8 cellular contexts compared by ENCODE assay signal in the genomic region with DNA sequence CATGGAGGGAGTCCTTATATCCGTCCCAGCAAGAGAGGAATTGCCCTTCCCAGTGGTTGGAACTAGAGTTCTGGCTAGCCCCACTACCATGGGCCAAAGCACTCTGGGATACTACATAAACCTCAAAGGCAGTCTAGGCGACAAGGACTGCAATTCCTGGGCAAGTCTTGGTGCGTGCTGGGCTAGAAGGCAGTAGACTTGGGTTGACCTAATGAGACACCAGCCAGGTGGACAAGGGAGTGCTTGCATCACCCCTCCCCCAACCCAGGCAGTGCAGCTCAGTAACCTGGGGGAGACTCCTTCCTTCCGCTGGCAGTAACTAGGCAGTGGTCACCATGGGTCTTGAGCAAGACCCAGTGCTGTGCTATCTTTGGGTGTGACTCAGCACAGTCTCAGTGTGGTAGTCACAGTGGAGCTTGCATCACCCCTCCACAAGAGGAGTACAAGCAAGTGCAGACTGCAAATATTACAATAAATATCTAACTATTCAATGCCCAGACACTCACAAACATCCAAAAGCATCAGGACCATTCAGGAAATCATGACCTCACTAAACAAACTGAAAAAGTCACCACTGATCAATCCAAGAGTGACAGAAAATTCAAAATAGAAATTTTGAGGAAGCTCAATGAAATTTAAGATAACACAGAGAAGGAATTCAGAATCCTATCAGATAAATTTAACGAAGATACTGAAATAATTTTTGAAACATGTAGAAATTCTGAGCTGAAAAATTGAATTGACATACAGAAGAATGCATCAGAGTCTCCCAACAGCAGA.
A peak's percentile ranks its signal among the peaks of the same experiment; 100 is the strongest.
DNase-seq lines count a peak whose midpoint lies in the region; ATAC-seq and TF ChIP-seq lines count a peak whose summit lies in the region.

No MANE protein-coding gene starts in this region.

- 85% methylated on average over 4 of the region's 5 CpGs for WGBS in esophagus muscularis mucosa

- TF ChIP-seq CTCF in GM23338 (conservative IDR thresholded peaks at IDR 0.05; ENCODE audit: low read depth in 2 of 2) (no peak), osteoblast (IDR thresholded peaks at IDR 0.05; ENCODE audit: extremely low read depth, low read depth, low read length) (no peak), esophagus muscularis mucosa (IDR thresholded peaks at IDR 0.05) (no peak), GM13976 (IDR thresholded peaks at IDR 0.05; ENCODE audit: borderline replicate concordance, control extremely low read depth, extremely low read depth, insufficient read depth, missing control alignments) (no peak)

- in situ Hi-C loops in GM13976 (cut with MboI; ENCODE audit: low sequenced_read_pairs, unreplicated experiment), result no loop called here

- no peaks in the 10 kb centered on the region for H3K79me2 ChIP-seq in GM23338 (replicated peaks; ENCODE audit: insufficient read depth)
- H3K79me2 ChIP-seq in osteoblast (ENCODE audit: insufficient read depth, low read length), result no peaks in the 10 kb centered on the region

- peak overlapping the region; percentile 51; the same call in 1 of the 2 replicates for H3K27ac Mint-ChIP-seq in GM23338
- H3K27ac Mint-ChIP-seq in central memory CD8-positive, alpha-beta T cell (ENCODE audit: low read depth), result no peak overlapping the region
- no peak overlapping the region for H3K27ac Mint-ChIP-seq in activated CD4-positive, alpha-beta T cell treated with anti-CD3 and anti-CD28 coated beads for 36 hours

- no peaks in the 10 kb centered on the region for H3K9me2 ChIP-seq in GM23338 (ENCODE audit: insufficient read depth)

- H3K4me1 ChIP-seq in GM23338 (ENCODE audit: insufficient read depth), result no peaks in the 10 kb centered on the region
- peaks cover 53% of the 10 kb centered on the region for H3K4me1 ChIP-seq in osteoblast (ENCODE audit: insufficient read depth, low read length)
- no peaks in the 10 kb centered on the region for H3K4me1 ChIP-seq in esophagus muscularis mucosa

- no peaks in the 10 kb centered on the region for H3K27me3 Mint-ChIP-seq in GM23338 (ENCODE audit: insufficient read depth, low read depth, poor library complexity)
- H3K27me3 Mint-ChIP-seq in central memory CD8-positive, alpha-beta T cell, result no peaks in the 10 kb centered on the region
- H3K27me3 Mint-ChIP-seq in activated CD4-positive, alpha-beta T cell treated with anti-CD3 and anti-CD28 coated beads for 36 hours, result peaks cover 7% of the 10 kb centered on the region

- H3K36me3 ChIP-seq in GM23338 (ENCODE audit: insufficient read depth) (no peaks in the 10 kb centered on the region), osteoblast (ENCODE audit: insufficient read depth, low read length) (no peaks in the 10 kb centered on the region), esophagus muscularis mucosa (no peaks in the 10 kb centered on the region)

- no peak overlapping the region for H3K27ac ChIP-seq in GM23338 (ENCODE audit: low read depth)
- peak overlapping the region; percentile 78 for H3K27ac ChIP-seq in osteoblast (ENCODE audit: low read depth, low read length)
- no peak overlapping the region for H3K27ac ChIP-seq in esophagus muscularis mucosa (replicated peaks in 1 of 4)

- H3K4me2 ChIP-seq in GM23338 (no peak overlapping the region), osteoblast (ENCODE audit: insufficient read depth, low read length) (no peak overlapping the region)

- H3K27me3 ChIP-seq in GM23338 (ENCODE audit: insufficient read depth) (no peaks in the 10 kb centered on the region), osteoblast (ENCODE audit: insufficient read depth, low read length) (no peaks in the 10 kb centered on the region), esophagus muscularis mucosa (no peaks in the 10 kb centered on the region)

- H3K4me3 ChIP-seq in GM23338, result no peak overlapping the region
- no peak overlapping the region for H3K4me3 ChIP-seq in osteoblast (ENCODE audit: insufficient read depth, low read length)
- H3K4me3 ChIP-seq in esophagus muscularis mucosa, result no peak overlapping the region

- TF ChIP-seq POLR2A in esophagus muscularis mucosa (IDR thresholded peaks at IDR 0.05; ENCODE audit: low read depth), result no peak

- H3K4me1 Mint-ChIP-seq in GM23338, result peaks cover 6% of the 10 kb centered on the region; the same call in 2 of the 3 replicates
- no peaks in the 10 kb centered on the region for H3K4me1 Mint-ChIP-seq in central memory CD8-positive, alpha-beta T cell
- no peaks in the 10 kb centered on the region for H3K4me1 Mint-ChIP-seq in activated CD4-positive, alpha-beta T cell treated with anti-CD3 and anti-CD28 coated beads for 36 hours

- DNase-seq in GM04504 (ENCODE audit: low read depth) (peak; percentile 83), GM23338 (ENCODE audit: low spot score) (no peak), HuH-7.5 (ENCODE audit: low spot score) (peak; percentile 41), osteoblast (ENCODE audit: insufficient read length, low spot score, missing footprints) (peak; percentile 21), esophagus muscularis mucosa (ENCODE audit: extremely low spot score) (no peak), GM13976 (ENCODE audit: low spot score) (no peak)
- no peak for DNase-seq in central memory CD8-positive, alpha-beta T cell (ENCODE audit: low spot score in 2 of 2)
- no peak for DNase-seq in activated CD4-positive, alpha-beta T cell treated with anti-CD3 and anti-CD28 coated beads for 36 hours

- TF ChIP-seq EP300 in esophagus muscularis mucosa (IDR thresholded peaks at IDR 0.05), result no peak

- POLR2A ChIA-PET in activated CD4-positive, alpha-beta T cell treated with anti-CD3 and anti-CD28 coated beads for 36 hours (lab: Charles Lee), result no interaction called here

- H3K9me3 ChIP-seq in osteoblast (ENCODE audit: low read depth, low read length) (no peaks in the 10 kb centered on the region), esophagus muscularis mucosa (no peaks in the 10 kb centered on the region)

- H3K4me3 Mint-ChIP-seq in GM23338, result no peak overlapping the region
- H3K4me3 Mint-ChIP-seq in central memory CD8-positive, alpha-beta T cell, result no peak overlapping the region
- H3K4me3 Mint-ChIP-seq in activated CD4-positive, alpha-beta T cell treated with anti-CD3 and anti-CD28 coated beads for 36 hours, result no peak overlapping the region

- H3F3A ChIP-seq in GM23338 (replicated peaks; ENCODE audit: low read depth), result no peaks in the 10 kb centered on the region

- H4K20me1 ChIP-seq in GM23338 (replicated peaks; ENCODE audit: insufficient read depth), result no peaks in the 10 kb centered on the region
- no peaks in the 10 kb centered on the region for H4K20me1 ChIP-seq in osteoblast (ENCODE audit: insufficient read depth, low read length)

- peak overlapping the region; percentile 20; the same call in 1 of the 2 replicates for H2AFZ ChIP-seq in GM23338
- H2AFZ ChIP-seq in osteoblast (ENCODE audit: low read length), result no peak overlapping the region

- H3K9me3 Mint-ChIP-seq in GM23338, result no peaks in the 10 kb centered on the region; the same call in 2 of the 3 replicates
- H3K9me3 Mint-ChIP-seq in central memory CD8-positive, alpha-beta T cell, result peaks cover 10% of the 10 kb centered on the region
- H3K9me3 Mint-ChIP-seq in activated CD4-positive, alpha-beta T cell treated with anti-CD3 and anti-CD28 coated beads for 36 hours (ENCODE audit: low read depth), result no peaks in the 10 kb centered on the region

- CTCF ChIA-PET in activated CD4-positive, alpha-beta T cell treated with anti-CD3 and anti-CD28 coated beads for 36 hours (lab: Charles Lee), result interaction anchor here (0.5 kb wide), 1 partner anchor 732 kb away, joined by 3 read pairs; no protein-coding TSS in a partner anchor

- intact Hi-C loops in esophagus muscularis mucosa (cut with DNase I), result no loop called here
- intact Hi-C loops in activated CD4-positive, alpha-beta T cell treated with anti-CD3 and anti-CD28 coated beads for 36 hours (cut with DNase I, micrococcal nuclease), result no loop called here

- ATAC-seq in GM23338, result no peak
- peak; percentile 46 for ATAC-seq in central memory CD8-positive, alpha-beta T cell (replicated peaks; ENCODE audit: extremely low read depth, poor library complexity, severe bottlenecking)
- no peak for ATAC-seq in activated CD4-positive, alpha-beta T cell treated with anti-CD3 and anti-CD28 coated beads for 36 hours

- H3K36me3 Mint-ChIP-seq in GM23338 (ENCODE audit: low read depth), result no peaks in the 10 kb centered on the region
- no peaks in the 10 kb centered on the region for H3K36me3 Mint-ChIP-seq in central memory CD8-positive, alpha-beta T cell (ENCODE audit: insufficient read depth)
- no peaks in the 10 kb centered on the region for H3K36me3 Mint-ChIP-seq in activated CD4-positive, alpha-beta T cell treated with anti-CD3 and anti-CD28 coated beads for 36 hours (ENCODE audit: low read depth)

TF ChIP-seq in GM23338, 12 proteins besides CTCF, POLR2A, EP300 and RAD21 (continues in another document):
- no peak for TF ChIP-seq STAT1 (IDR thresholded peaks at IDR 0.05; ENCODE audit: unreplicated experiment)
- TF ChIP-seq CREB1 (CRISPR knock-in tag; IDR thresholded peaks at IDR 0.05; ENCODE audit: low read depth), result no peak
- no peak for TF ChIP-seq EZH2 (IDR thresholded peaks at IDR 0.05; ENCODE audit: low read depth, unreplicated experiment)
- TF ChIP-seq, protein P1, sequence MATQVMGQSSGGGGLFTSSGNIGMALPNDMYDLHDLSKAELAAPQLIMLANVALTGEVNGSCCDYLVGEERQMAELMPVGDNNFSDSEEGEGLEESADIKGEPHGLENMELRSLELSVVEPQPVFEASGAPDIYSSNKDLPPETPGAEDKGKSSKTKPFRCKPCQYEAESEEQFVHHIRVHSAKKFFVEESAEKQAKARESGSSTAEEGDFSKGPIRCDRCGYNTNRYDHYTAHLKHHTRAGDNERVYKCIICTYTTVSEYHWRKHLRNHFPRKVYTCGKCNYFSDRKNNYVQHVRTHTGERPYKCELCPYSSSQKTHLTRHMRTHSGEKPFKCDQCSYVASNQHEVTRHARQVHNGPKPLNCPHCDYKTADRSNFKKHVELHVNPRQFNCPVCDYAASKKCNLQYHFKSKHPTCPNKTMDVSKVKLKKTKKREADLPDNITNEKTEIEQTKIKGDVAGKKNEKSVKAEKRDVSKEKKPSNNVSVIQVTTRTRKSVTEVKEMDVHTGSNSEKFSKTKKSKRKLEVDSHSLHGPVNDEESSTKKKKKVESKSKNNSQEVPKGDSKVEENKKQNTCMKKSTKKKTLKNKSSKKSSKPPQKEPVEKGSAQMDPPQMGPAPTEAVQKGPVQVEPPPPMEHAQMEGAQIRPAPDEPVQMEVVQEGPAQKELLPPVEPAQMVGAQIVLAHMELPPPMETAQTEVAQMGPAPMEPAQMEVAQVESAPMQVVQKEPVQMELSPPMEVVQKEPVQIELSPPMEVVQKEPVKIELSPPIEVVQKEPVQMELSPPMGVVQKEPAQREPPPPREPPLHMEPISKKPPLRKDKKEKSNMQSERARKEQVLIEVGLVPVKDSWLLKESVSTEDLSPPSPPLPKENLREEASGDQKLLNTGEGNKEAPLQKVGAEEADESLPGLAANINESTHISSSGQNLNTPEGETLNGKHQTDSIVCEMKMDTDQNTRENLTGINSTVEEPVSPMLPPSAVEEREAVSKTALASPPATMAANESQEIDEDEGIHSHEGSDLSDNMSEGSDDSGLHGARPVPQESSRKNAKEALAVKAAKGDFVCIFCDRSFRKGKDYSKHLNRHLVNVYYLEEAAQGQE (IDR thresholded peaks at IDR 0.05; ENCODE audit: unreplicated experiment), result no peak
- TF ChIP-seq ZNF114 (CRISPR knock-in tag; IDR thresholded peaks at IDR 0.05), result no peak
- no peak for TF ChIP-seq EZH2phosphoT487 (IDR thresholded peaks at IDR 0.05; ENCODE audit: unreplicated experiment)
- no peak for TF ChIP-seq JUNB (IDR thresholded peaks at IDR 0.05; ENCODE audit: unreplicated experiment)

Comparison
In these comparisons a context has a peak if more than half of its experiments do, and no peak if none do; other contexts are left out.
1. DNase-seq: peak in GM04504 (single experiment), HuH-7.5 (single experiment) and osteoblast (single experiment); none in GM23338 (single experiment), central memory CD8-positive, alpha-beta T cell (0 of 2), esophagus muscularis mucosa (single experiment), activated CD4-positive, alpha-beta T cell treated with anti-CD3 and anti-CD28 coated beads for 36 hours (single experiment) and GM13976 (single experiment).